Comparison of ENCODE assay signal across 8 cellular contexts in the genomic region with DNA sequence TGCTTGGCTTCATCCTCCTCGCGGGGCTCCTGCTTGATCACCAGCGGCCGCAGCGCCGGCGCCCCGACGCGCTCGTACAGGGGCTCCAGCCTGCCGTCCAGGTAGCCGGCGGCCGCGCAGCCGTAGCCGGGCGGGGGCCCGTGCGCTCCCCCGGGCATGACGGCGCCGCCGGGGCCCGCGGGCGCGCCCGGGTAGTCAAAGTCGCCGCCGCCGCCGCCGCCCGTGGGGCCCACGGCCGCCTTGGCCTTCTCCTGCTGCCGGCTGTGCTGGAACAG. TPM values are rescaled to one million over a fixed set of nuclear protein-coding genes. Genes with fewer than 3 reads are reported as not detected.
DNase-seq lines count a peak whose midpoint lies in the region; ATAC-seq and TF ChIP-seq lines count a peak whose summit lies in the region.

No MANE protein-coding gene starts in this region.

- H3K27me3 ChIP-seq in heart left ventricle: peaks cover 0 to 44% (median 18%) of the 10 kb centered on the region in 9 donors
- H3K27me3 ChIP-seq in effector memory CD4-positive, alpha-beta T cell (replicated peaks; ENCODE audit: control insufficient read depth, insufficient read depth, low read length, poor library complexity, severe bottlenecking): peaks cover 26% of the 10 kb centered on the region
- H3K27me3 ChIP-seq in muscle layer of duodenum (ENCODE audit: low read depth, low read length): no peaks in the 10 kb centered on the region

- H3K9me3 ChIP-seq in heart left ventricle: no peaks in the 10 kb centered on the region
- no peaks in the 10 kb centered on the region for H3K9me3 ChIP-seq in effector memory CD4-positive, alpha-beta T cell (ENCODE audit: control insufficient read depth, low read length)
- no peaks in the 10 kb centered on the region for H3K9me3 ChIP-seq in muscle layer of duodenum (ENCODE audit: control insufficient read depth in 1 of 2, low read length in 2 of 2)

- intact Hi-C loops in heart left ventricle (cut with DNase I): loop anchor here in 8 of 10 donors (5.0 to 10.0 kb wide), 7 partner anchors 65 to 103 kb away; partner anchors contain the start of gene CEBPG (in 2 of the 8)
- intact Hi-C loops in left ventricle myocardium superior (cut with micrococcal nuclease): no loop called here

- H3K27ac ChIP-seq in heart left ventricle (peak overlapping the region in 3 of 12 donors; percentile 67 to 79 (median 74)), muscle layer of duodenum (ENCODE audit: low read length) (no peak overlapping the region)
- H3K27ac ChIP-seq in effector memory CD4-positive, alpha-beta T cell (ENCODE audit: insufficient read depth, low read length, poor library complexity, severe bottlenecking): no peak overlapping the region

- H3K4me1 ChIP-seq in heart left ventricle (peaks cover 0 to 43% (median 15%) of the 10 kb centered on the region in 12 donors), muscle layer of duodenum (ENCODE audit: control insufficient read depth in 1 of 2, insufficient read depth in 2 of 2, low read length in 2 of 2) (peaks cover 6 to 35% of the 10 kb centered on the region in 2 donors)
- H3K4me1 ChIP-seq in effector memory CD4-positive, alpha-beta T cell (ENCODE audit: control insufficient read depth, insufficient read depth, low read length, poor library complexity, severe bottlenecking): peaks cover 14% of the 10 kb centered on the region

- H3K4me3 ChIP-seq in heart left ventricle (peak overlapping the region in 11 of 12 donors; percentile 45 to 93 (median 72)), muscle layer of duodenum (ENCODE audit: low read depth in 1 of 2, low read length in 2 of 2) (peak overlapping the region; percentile 16 to 70)
- H3K4me3 ChIP-seq in effector memory CD4-positive, alpha-beta T cell (ENCODE audit: insufficient read depth, low read depth, low read length, poor library complexity, severe bottlenecking): peak overlapping the region; percentile 51

- H3K9me3 Mint-ChIP-seq in activated CD4-positive, alpha-beta T cell treated with anti-CD3 and anti-CD28 coated beads, Interleukin-2, amount 10 ng/mL, durations not matched to agents 7 days and 5 days: no peaks in the 10 kb centered on the region

- POLR2A ChIA-PET in activated CD4-positive, alpha-beta T cell treated with anti-CD3 and anti-CD28 coated beads, Interleukin-2, amount 10 ng/mL, durations not matched to agents 7 days and 5 days (lab: Charles Lee): no interaction called here

- H3K36me3 ChIP-seq in heart left ventricle: no peaks in the 10 kb centered on the region
- no peaks in the 10 kb centered on the region for H3K36me3 ChIP-seq in effector memory CD4-positive, alpha-beta T cell (ENCODE audit: control insufficient read depth, insufficient read depth, low read length)
- H3K36me3 ChIP-seq in muscle layer of duodenum (ENCODE audit: control insufficient read depth in 1 of 2, insufficient read depth in 2 of 2, low read length in 2 of 2): no peaks in the 10 kb centered on the region

- H3K27ac Mint-ChIP-seq in activated CD4-positive, alpha-beta T cell treated with anti-CD3 and anti-CD28 coated beads, Interleukin-2, amount 10 ng/mL, durations not matched to agents 7 days and 5 days: no peak overlapping the region

- no peak for TF ChIP-seq CTCF in heart left ventricle (IDR thresholded peaks at IDR 0.05)

- H3K36me3 Mint-ChIP-seq in activated CD4-positive, alpha-beta T cell treated with anti-CD3 and anti-CD28 coated beads, Interleukin-2, amount 10 ng/mL, durations not matched to agents 7 days and 5 days (ENCODE audit: low read depth): no peaks in the 10 kb centered on the region

- 0 to 1% (median 1%) methylated on average over 14 to 41 of the region's 41 CpGs; no CpG with 5 or more reads in 1 of the 4 donors for WGBS in heart left ventricle, 4 donors

- ATAC-seq in heart left ventricle: no peak
- no peak for ATAC-seq in left ventricle myocardium superior
- no peak for ATAC-seq in HG02970 (IDR thresholded peaks at IDR 0.05; ENCODE audit: low FRiP score, unreplicated experiment)

- TF ChIP-seq POLR2A in heart left ventricle (IDR thresholded peaks at IDR 0.05): no peak

- DNase-seq in heart left ventricle: no peak
- no peak for DNase-seq in left ventricle myocardium superior
- DNase-seq in effector memory CD4-positive, alpha-beta T cell: no peak
- DNase-seq in activated CD4-positive, alpha-beta T cell treated with anti-CD3 and anti-CD28 coated beads, Interleukin-2, amount 10 ng/mL, durations not matched to agents 7 days and 5 days: no peak
- no peak for DNase-seq in SKM-1 treated with dmso at 0.1 percent for 144 hours (lab: John Stamatoyannopoulos, UW; ENCODE audit: unreplicated experiment)
- no peak for DNase-seq in KG1 (lab: John Stamatoyannopoulos, UW)

- H3K4me1 Mint-ChIP-seq in activated CD4-positive, alpha-beta T cell treated with anti-CD3 and anti-CD28 coated beads, Interleukin-2, amount 10 ng/mL, durations not matched to agents 7 days and 5 days: no peaks in the 10 kb centered on the region

- CTCF ChIA-PET in activated CD4-positive, alpha-beta T cell treated with anti-CD3 and anti-CD28 coated beads, Interleukin-2, amount 10 ng/mL, durations not matched to agents 7 days and 5 days (lab: Charles Lee): interaction anchor here (1.2 kb wide), 1 partner anchor 12 kb away, joined by 3 read pairs; no protein-coding TSS in a partner anchor

- H3K27me3 Mint-ChIP-seq in activated CD4-positive, alpha-beta T cell treated with anti-CD3 and anti-CD28 coated beads, Interleukin-2, amount 10 ng/mL, durations not matched to agents 7 days and 5 days: peaks cover 51% of the 10 kb centered on the region

- H3K4me3 Mint-ChIP-seq in activated CD4-positive, alpha-beta T cell treated with anti-CD3 and anti-CD28 coated beads, Interleukin-2, amount 10 ng/mL, durations not matched to agents 7 days and 5 days: no peak overlapping the region

RNA-seq across cellular contexts. Expression of gene CEBPA, which starts 0.5 kb away (rescaled TPM):
- total RNA-seq in heart left ventricle: 10 to 100 TPM in 2 of 9 donors, 1 to 10 TPM in 6, under 1 TPM in 1; 0.69 to 40.1 (median 2.5) TPM
- polyA plus RNA-seq in heart left ventricle: 1 to 10 TPM; 1.3 to 3.3 TPM
- total RNA-seq in left ventricle myocardium superior: 2.4 TPM
- total RNA-seq in activated CD4-positive, alpha-beta T cell treated with anti-CD3 and anti-CD28 coated beads, Interleukin-2, amount 10 ng/mL, durations not matched to agents 7 days and 5 days: under 1 TPM; 0.10 TPM
